11 cellular contexts compared by ENCODE assay signal in the genomic region with DNA sequence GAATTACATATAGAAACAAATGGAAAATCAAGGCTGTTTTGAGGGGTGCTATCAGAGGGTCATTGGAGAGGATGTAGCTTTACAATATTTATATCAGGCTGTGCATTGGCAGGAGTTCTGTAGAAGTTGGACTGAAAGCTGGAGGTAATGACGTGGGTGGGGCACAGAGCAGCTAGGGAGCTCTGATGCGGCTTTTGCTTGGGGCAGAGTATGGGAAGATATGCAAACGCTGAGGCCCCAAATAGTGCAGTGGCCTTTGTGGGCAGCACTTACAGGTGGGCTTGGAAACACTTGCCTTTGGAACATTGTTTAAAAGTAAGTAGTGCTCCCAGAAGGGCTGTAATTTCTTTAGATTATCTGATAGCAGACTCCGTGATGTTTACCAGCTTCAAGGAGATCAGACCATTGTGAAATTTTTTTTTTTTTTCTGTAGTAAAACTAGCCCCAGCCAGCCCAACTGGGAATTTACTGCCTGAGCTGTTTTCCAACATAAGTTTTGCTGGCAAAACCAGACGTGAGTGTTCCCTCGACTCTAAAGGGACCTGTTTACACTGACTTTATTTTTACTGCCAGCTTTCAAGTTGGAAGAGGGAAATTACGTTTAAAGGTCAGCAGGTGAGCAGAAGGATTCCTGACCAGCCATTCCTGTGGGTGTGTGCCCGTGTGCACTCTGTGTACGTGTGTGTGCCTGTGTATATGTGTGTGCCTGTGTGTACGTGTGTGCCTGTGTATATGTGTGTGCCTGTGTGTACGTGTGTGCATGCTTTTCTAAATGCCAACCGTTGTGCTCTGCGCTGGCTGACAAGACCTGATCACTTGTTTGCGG. TPM values are rescaled to one million over a fixed set of nuclear protein-coding genes. Genes with fewer than 3 reads are reported as not detected.
A peak's percentile ranks its signal among the peaks of the same experiment; 100 is the strongest.
DNase-seq lines count a peak whose midpoint lies in the region; ATAC-seq, FAIRE-seq and TF ChIP-seq lines count a peak whose summit lies in the region.
"Had no signal": no experiment of that assay in that cellular context is flagged by ENCODE, and none has a peak within 500 bp of the region (broad histone marks: within the 10 kb centered on the region; RNA-seq: fewer than 3 reads in every experiment).

A gene (plus strand): TSS at position 204 of the 826 bp plus-strand sequence. CDS start 1,217 bp downstream, outside the sequence.

- dilution Hi-C loops in keratinocyte (cut with MboI; ENCODE audit: extremely low pct_ligation_motif_present, low sequenced_read_pairs) = no loop called here

- TF ChIP-seq CTCF in A673 (conservative IDR thresholded peaks at IDR 0.05; ENCODE audit: low read depth, low read length) (no peak), keratinocyte (optimal IDR thresholded peaks at IDR 0.05 in 1 of 3, IDR thresholded peaks at IDR 0.05 in 1 of 3, conservative IDR thresholded peaks at IDR 0.05 in 1 of 3; ENCODE audit: extremely low read depth in 1 of 3, insufficient read depth in 2 of 3, low read length in 3 of 3) (no peak)

- no TSS peak for BruUV-seq in A673 (replicated peaks; lab: Mats Ljungman, UMichigan)

- POLR2A ChIA-PET in A673 (lab: Charles Lee; ENCODE audit: low non-redundant PET) = interaction anchor here (0.6 kb wide), 1 partner anchor 1229 kb away, joined by 4 read pairs; no protein-coding TSS in a partner anchor

- DNase-seq in A673 (ENCODE audit: low spot score) (no peak), keratinocyte (ENCODE audit: low read depth, low spot score) (no peak), MV-4-11 (lab: John Stamatoyannopoulos, UW) (no peak), NCI-H1930 (lab: John Stamatoyannopoulos, UW) (no peak), OCI-M1 (lab: John Stamatoyannopoulos, UW) (no peak)
- DNase-seq: NCI-H524 treated with DMSO at 0.1 percent for 48 hours, psoas muscle had no signal

- H3K27me3 ChIP-seq in A673 (replicated peaks; ENCODE audit: insufficient read depth, low read depth, low read length, poor library complexity) = no peaks in the 10 kb centered on the region
- H3K27me3 ChIP-seq in keratinocyte (ENCODE audit: control insufficient read depth, extremely low read depth, insufficient read depth, low read length) = no peaks in the 10 kb centered on the region

- intact Hi-C loops in A673 (cut with micrococcal nuclease; ENCODE audit: unreplicated experiment) = no loop called here

- H3K4me3 ChIP-seq in A673 (ENCODE audit: low read depth, low read length, poor library complexity, severe bottlenecking) (no peak within 1 kb of the TSS), keratinocyte (ENCODE audit: control insufficient read depth in 2 of 3, extremely low read depth in 1 of 3, insufficient read depth in 2 of 3, low read depth in 1 of 3, low read length in 3 of 3) (peak within 1 kb of the TSS in 2 of 3 experiments; percentile 10 to 41)
- H3K4me3 ChIP-seq: psoas muscle had no signal

- peak; percentile 47 for ATAC-seq in GM19468 (IDR thresholded peaks at IDR 0.05; ENCODE audit: extremely low read depth, unreplicated experiment)
- ATAC-seq in HG03442 (IDR thresholded peaks at IDR 0.05; ENCODE audit: unreplicated experiment) = peak; percentile 58
- no peak for ATAC-seq in HG03469 (IDR thresholded peaks at IDR 0.05; ENCODE audit: unreplicated experiment)
- ATAC-seq: psoas muscle had no signal

- peak within 1 kb of the TSS; percentile 46 for H3K9ac ChIP-seq in keratinocyte (ENCODE audit: control insufficient read depth, extremely low read depth, insufficient read depth, low read length)

- peak within 1 kb of the TSS; percentile 76 for H3K4me2 ChIP-seq in keratinocyte (ENCODE audit: control insufficient read depth, extremely low read depth, insufficient read depth, low read depth, low read length)

- H3K9me1 ChIP-seq in keratinocyte (ENCODE audit: control insufficient read depth, extremely low read depth, insufficient read depth, low read length) = no peaks in the 10 kb centered on the region

- H4K20me1 ChIP-seq in keratinocyte (ENCODE audit: control insufficient read depth, extremely low read depth, insufficient read depth, low read length) = no peaks in the 10 kb centered on the region

- no peaks in the 10 kb centered on the region for H3K79me2 ChIP-seq in keratinocyte (ENCODE audit: control insufficient read depth, insufficient read depth, low read length)

- H3K9me3 ChIP-seq in A673 (ENCODE audit: low read depth, low read length, poor library complexity, severe bottlenecking) = no peaks in the 10 kb centered on the region
- no peaks in the 10 kb centered on the region for H3K9me3 ChIP-seq in keratinocyte (ENCODE audit: control insufficient read depth, low read depth, low read length)
- H3K9me3 ChIP-seq: psoas muscle had no signal

- CTCF ChIA-PET in A673 (lab: Charles Lee) = interaction anchor here (0.7 to 1.1 kb wide), 2 partner anchors 27 to 439 kb away, joined by 3 to 4 read pairs; no protein-coding TSS in a partner anchor

- H2AFZ ChIP-seq in keratinocyte (ENCODE audit: control insufficient read depth, low read length) = peak within 1 kb of the TSS; percentile 87

- H3K4me1 ChIP-seq in A673 (ENCODE audit: insufficient read depth, low read length, poor library complexity, severe bottlenecking) (peaks cover 38% of the 10 kb centered on the region), keratinocyte (ENCODE audit: control insufficient read depth, extremely low read depth, insufficient read depth, low read length) (peaks cover 49% of the 10 kb centered on the region)
- H3K4me1 ChIP-seq: psoas muscle had no signal

- no peaks in the 10 kb centered on the region for H3K36me3 ChIP-seq in A673 (ENCODE audit: insufficient read depth, low read length, poor library complexity, severe bottlenecking)
- H3K36me3 ChIP-seq in keratinocyte (ENCODE audit: control insufficient read depth in 2 of 2, extremely low read depth in 1 of 2, insufficient read depth in 2 of 2, low read length in 2 of 2) = no peaks in the 10 kb centered on the region

- FAIRE-seq in keratinocyte (lab: Jason Lieb, UNC) = peak; percentile 32
- FAIRE-seq: endothelial cell of umbilical vein had no signal

- H3K27ac ChIP-seq in A673 (ENCODE audit: low read depth, low read length, poor library complexity, severe bottlenecking) (peak within 1 kb of the TSS; percentile 43), keratinocyte (ENCODE audit: control insufficient read depth, insufficient read depth, low read length) (peak within 1 kb of the TSS; percentile 73)
- H3K27ac ChIP-seq: psoas muscle had no signal

RNA-seq across cellular contexts. Expression of the gene that starts here (rescaled TPM):
- total RNA-seq in A673 (2021) = 2.7 and 4.8 TPM in 2 replicates
- polyA plus RNA-seq in keratinocyte = 0.20 to 0.57 TPM (median 0.29 TPM) in 3 replicates
- 0.61 TPM for polyA plus RNA-seq in keratinocyte (2011; ENCODE audit: low read depth)
- 0.16 and 0.21 TPM in 2 replicates for polyA plus RNA-seq in keratinocyte (2011; cell fraction: cytosol; rRNA removed)
- polyA plus RNA-seq in keratinocyte (2011; cell fraction: nucleus; rRNA removed) = 1.3 and 1.6 TPM in 2 replicates
- 0.22 and 0.83 TPM in 2 replicates for polyA plus RNA-seq in keratinocyte (2012; ENCODE audit: low replicate concordance)
- polyA minus RNA-seq in keratinocyte = 0.16 to 3.2 TPM (median 2.0 TPM) in 3 replicates
- not detected for polyA minus RNA-seq in keratinocyte (2011; cell fraction: cytosol; rRNA and poly(A)+ RNA removed)
- 2.1 and 6.1 TPM in 2 replicates for polyA minus RNA-seq in keratinocyte (2011; cell fraction: nucleus; rRNA and poly(A)+ RNA removed)
- total RNA-seq: endothelial cell of umbilical vein, psoas muscle had no signal
- polyA plus RNA-seq: endothelial cell of umbilical vein had no signal
